In genomic region chr6:6008648-6009421, GRCh38 we compare ENCODE assay signal across 1 cellular context.
TF ChIP-seq lines count a peak whose summit lies in the region.

No MANE protein-coding gene starts in this region.

TF ChIP-seq in HepG2, 621 proteins besides CTCF, POLR2A, EP300 and RAD21 (continued from another document and continues in another):
- TF ChIP-seq USF2 (IDR thresholded peaks at IDR 0.05; ENCODE audit: low read depth, low read length) (no peak), USF2 (CRISPR knock-in tag; IDR thresholded peaks at IDR 0.05; ENCODE audit: borderline replicate concordance) (no peak), ZNF629 (CRISPR knock-in tag; conservative IDR thresholded peaks at IDR 0.05) (no peak), SIN3A (IDR thresholded peaks at IDR 0.05; ENCODE audit: borderline replicate concordance, low read depth, low read length) (no peak), CCDC6 (CRISPR knock-in tag; IDR thresholded peaks at IDR 0.05) (no peak), NR2C2 (CRISPR knock-in tag; IDR thresholded peaks at IDR 0.05; ENCODE audit: borderline replicate concordance) (no peak), GATAD1 (CRISPR knock-in tag; IDR thresholded peaks at IDR 0.05) (no peak), ZNF619 (CRISPR knock-in tag; IDR thresholded peaks at IDR 0.05) (no peak), KDM2A (CRISPR knock-in tag; IDR thresholded peaks at IDR 0.05; ENCODE audit: borderline replicate concordance, low read depth) (peak; percentile 61; the same call in 1 of the 2 replicates), SP4 (CRISPR knock-in tag; IDR thresholded peaks at IDR 0.05) (peak; percentile 52; the same call in 1 of the 2 replicates), ISX (CRISPR knock-in tag; conservative IDR thresholded peaks at IDR 0.05) (no peak), ATF6 (CRISPR knock-in tag; conservative IDR thresholded peaks at IDR 0.05) (no peak), FOXK1 (CRISPR knock-in tag; IDR thresholded peaks at IDR 0.05; ENCODE audit: borderline replicate concordance, low read depth) (0 out of 2 replicates have a peak, but pooled peaks have one; percentile 17), ZMYM3 (CRISPR knock-in tag; IDR thresholded peaks at IDR 0.05) (no peak), ZNF768 (CRISPR knock-in tag; IDR thresholded peaks at IDR 0.05) (peak; percentile 20; the same call in 1 of the 2 replicates), ZBTB42 (CRISPR knock-in tag; IDR thresholded peaks at IDR 0.05) (no peak), ZNF318 (CRISPR knock-in tag; IDR thresholded peaks at IDR 0.05) (no peak), NR3C1 (CRISPR knock-in tag; IDR thresholded peaks at IDR 0.05) (no peak), RARG (CRISPR knock-in tag; IDR thresholded peaks at IDR 0.05; ENCODE audit: low read depth) (no peak), ZNF367 (CRISPR knock-in tag; IDR thresholded peaks at IDR 0.05; ENCODE audit: borderline replicate concordance) (no peak), MIER3 (CRISPR knock-in tag; IDR thresholded peaks at IDR 0.05; ENCODE audit: borderline replicate concordance) (no peak), ZNF598 (CRISPR knock-in tag; IDR thresholded peaks at IDR 0.05; ENCODE audit: borderline replicate concordance) (no peak), DNMT3B (CRISPR knock-in tag; conservative IDR thresholded peaks at IDR 0.05) (no peak), KMT2B (CRISPR knock-in tag; IDR thresholded peaks at IDR 0.05) (no peak), SMAD3 (CRISPR knock-in tag; IDR thresholded peaks at IDR 0.05) (no peak), ZFP82 (CRISPR knock-in tag; IDR thresholded peaks at IDR 0.05; ENCODE audit: borderline replicate concordance) (no peak), ERF (CRISPR knock-in tag; IDR thresholded peaks at IDR 0.05) (no peak), ZNF329 (CRISPR knock-in tag; IDR thresholded peaks at IDR 0.05; ENCODE audit: low read depth) (no peak), GMEB2 (CRISPR knock-in tag; IDR thresholded peaks at IDR 0.05; ENCODE audit: low read depth) (no peak), KDM3A (CRISPR knock-in tag; IDR thresholded peaks at IDR 0.05; ENCODE audit: low read depth) (no peak), PCBP2 (optimal IDR thresholded peaks at IDR 0.05; ENCODE audit: low read depth, low read length, poor library complexity, severe bottlenecking) (no peak), RFX3 (CRISPR knock-in tag; IDR thresholded peaks at IDR 0.05) (no peak), CCAR2 (optimal IDR thresholded peaks at IDR 0.05; ENCODE audit: low read depth, low read length) (no peak), HDAC1 (CRISPR knock-in tag; IDR thresholded peaks at IDR 0.05) (no peak), ZNF18 (CRISPR knock-in tag; IDR thresholded peaks at IDR 0.05; ENCODE audit: insufficient replicate concordance) (no peak), ZNF432 (CRISPR knock-in tag; IDR thresholded peaks at IDR 0.05; ENCODE audit: borderline replicate concordance) (no peak), NCOA2 (CRISPR knock-in tag; IDR thresholded peaks at IDR 0.05) (no peak), RBFOX2 (IDR thresholded peaks at IDR 0.05; ENCODE audit: low read depth, low read length) (no peak), KDM1A (CRISPR knock-in tag; IDR thresholded peaks at IDR 0.05) (no peak), ZNF83 (CRISPR knock-in tag; IDR thresholded peaks at IDR 0.05; ENCODE audit: borderline replicate concordance) (no peak), ZFP37 (CRISPR knock-in tag; IDR thresholded peaks at IDR 0.05; ENCODE audit: borderline replicate concordance) (no peak), ZBTB21 (CRISPR knock-in tag; IDR thresholded peaks at IDR 0.05) (no peak), ZNF615 (CRISPR knock-in tag; IDR thresholded peaks at IDR 0.05; ENCODE audit: borderline replicate concordance) (no peak), ZNF639 (CRISPR knock-in tag; conservative IDR thresholded peaks at IDR 0.05) (no peak), ZNF296 (CRISPR knock-in tag; conservative IDR thresholded peaks at IDR 0.05) (no peak), RXRA (CRISPR knock-in tag; IDR thresholded peaks at IDR 0.05) (no peak), KDM5B (CRISPR knock-in tag; IDR thresholded peaks at IDR 0.05; ENCODE audit: borderline replicate concordance) (0 out of 2 replicates have a peak, but pooled peaks have one; percentile 14), MBNL3 (CRISPR knock-in tag; conservative IDR thresholded peaks at IDR 0.05) (no peak), ZNF281 (CRISPR knock-in tag; IDR thresholded peaks at IDR 0.05; ENCODE audit: borderline replicate concordance) (no peak), ATRX (CRISPR knock-in tag; IDR thresholded peaks at IDR 0.05; ENCODE audit: borderline replicate concordance) (no peak)
